In genomic region chr21:41536076-41536826, GRCh38 we compare ENCODE assay signal across 21 cellular contexts. TPM values are rescaled to one million over a fixed set of nuclear protein-coding genes. Genes with fewer than 3 reads are reported as not detected.
DNase-seq lines count a peak whose midpoint lies in the region; ATAC-seq and TF ChIP-seq lines count a peak whose summit lies in the region.
"Had no signal": no experiment of that assay in that cellular context is flagged by ENCODE, and none has a peak within 500 bp of the region (broad histone marks: within the 10 kb centered on the region; RNA-seq: fewer than 3 reads in every experiment).

No MANE protein-coding gene starts in this region.

- TF ChIP-seq EP300 in transverse colon (IDR thresholded peaks at IDR 0.05; ENCODE audit: low read depth), result no peak

- no peaks in the 10 kb centered on the region for H3K4me1 ChIP-seq in RWPE2 (ENCODE audit: insufficient read depth, poor library complexity, severe bottlenecking)
- peaks cover 0 to 12% (median 2%) of the 10 kb centered on the region in 4 donors for H3K4me1 ChIP-seq in transverse colon
- H3K4me1 ChIP-seq: gastroesophageal sphincter, tibial artery had no signal

- H3K27ac ChIP-seq in RWPE2 (ENCODE audit: poor library complexity, severe bottlenecking) (no peak overlapping the region), transverse colon (peak overlapping the region in 1 of 4 donors; percentile 12)
- H3K27ac ChIP-seq: brain microvascular endothelial cell, gastroesophageal sphincter, tibial artery had no signal

- peak; percentile 82 for DNase-seq in HT-29 (ENCODE audit: low spot score)
- DNase-seq in RWPE2 (ENCODE audit: low spot score), result no peak
- DNase-seq in left colon, result peak in 1 of 2 donors; percentile 43
- peak; percentile 59 for DNase-seq in transverse colon
- DNase-seq in activated CD8-positive, alpha-beta memory T cell treated with anti-CD3 and anti-CD28 coated beads for 24 hours, result no peak
- no peak for DNase-seq in activated CD4-positive, alpha-beta T cell treated with anti-CD3 and anti-CD28 coated beads, Interleukin-2, amount 50 U/mL, for 48 hours
- DNase-seq: activated naive CD8-positive, alpha-beta T cell treated with anti-CD3 and anti-CD28 coated beads, Interleukin-2, amount 50 U/mL, for 24 hours; brain microvascular endothelial cell; EL; NCI-H146; NCI-H2171 treated with DMSO at 0.1 percent for 48 hours; NCI-H82; occipital lobe; right cardiac atrium; stimulated activated naive CD4-positive, alpha-beta T cell; tibial artery had no signal

- 40 to 55% methylated on average over 2 to 19 of the region's 19 CpGs for WGBS in transverse colon (ENCODE audit: low coverage in 1 of 2), 2 donors

- no peak overlapping the region for H3K4me3 ChIP-seq in RWPE2 (ENCODE audit: severe bottlenecking)
- no peak overlapping the region for H3K4me3 ChIP-seq in transverse colon
- H3K4me3 ChIP-seq: gastroesophageal sphincter, tibial artery had no signal

- H3K36me3 ChIP-seq in RWPE2 (ENCODE audit: low read depth) (no peaks in the 10 kb centered on the region), transverse colon (no peaks in the 10 kb centered on the region)
- H3K36me3 ChIP-seq: brain microvascular endothelial cell, gastroesophageal sphincter, tibial artery had no signal

- intact Hi-C loops in left colon (cut with DNase I, micrococcal nuclease) (no loop called here), transverse colon (cut with DNase I; ENCODE audit: low total_unique reads) (no loop called here)

- ATAC-seq in RWPE2 (ENCODE audit: low read depth) (peak; percentile 40; the same call in 1 of the 3 replicates), left colon (peak; percentile 60), HG03139 (IDR thresholded peaks at IDR 0.05; ENCODE audit: unreplicated experiment) (no peak)
- ATAC-seq: activated naive CD8-positive, alpha-beta T cell treated with anti-CD3 and anti-CD28 coated beads, Interleukin-2, amount 50 U/mL, for 24 hours; gastroesophageal sphincter; left lobe of liver; right cardiac atrium had no signal

- H3K9me3 ChIP-seq in RWPE2 (ENCODE audit: severe bottlenecking) (no peaks in the 10 kb centered on the region), transverse colon (no peaks in the 10 kb centered on the region)
- H3K9me3 ChIP-seq: gastroesophageal sphincter, tibial artery had no signal

- no peak for TF ChIP-seq CTCF in RWPE2 (IDR thresholded peaks at IDR 0.05; ENCODE audit: poor library complexity, severe bottlenecking)
- no peak for TF ChIP-seq CTCF in transverse colon (IDR thresholded peaks at IDR 0.05)

- in situ Hi-C loops in transverse colon (cut with MboI; ENCODE audit: low pct_ligation_motif_present in 1 of 4, low pct_unique_long_range_greater_than_20kb in 1 of 4, low sequenced_read_pairs in 3 of 4), result no loop called here

- H3K27me3 ChIP-seq in RWPE2 (ENCODE audit: insufficient read depth, poor library complexity, severe bottlenecking), result no peaks in the 10 kb centered on the region
- no peaks in the 10 kb centered on the region for H3K27me3 ChIP-seq in transverse colon
- H3K27me3 ChIP-seq: brain microvascular endothelial cell had no signal

- no peak for TF ChIP-seq POLR2A in transverse colon (IDR thresholded peaks at IDR 0.05)

RNA-seq across cellular contexts. Expression of gene TMPRSS2, which starts 28.3 kb away (rescaled TPM):
- total RNA-seq in HT-29 (2014; rRNA removed; shearing (Covaris generic)), result 28.4 and 34.5 TPM in 2 replicates
- total RNA-seq in left colon (100 to 1,000 TPM; 471 to 667 TPM), transverse colon (100 to 1,000 TPM in 3 of 4 donors, 10 to 100 TPM in 1; 65.3 to 557 (median 485) TPM)
- total RNA-seq: activated T-helper 1 cell treated with anti-CD3 and anti-CD28 coated beads, Interleukin-12 subunit alpha, Interleukin-12 subunit beta, Interleukin-2, Interleukin-4 antibody, amounts not matched to agents 30 ng/mL and 10 ng/mL and 1 ng/mL, durations not matched to agents 14 hours and 24 hours and 36 hours; occipital lobe; right cardiac atrium; RPMI7951 had no signal

Comparison
In these comparisons a context has a peak if more than half of its experiments do, and no peak if none do; other contexts are left out.
1. DNase-seq: peak in HT-29 (single experiment) and transverse colon (single experiment); none in RWPE2 (single experiment), activated CD8-positive, alpha-beta memory T cell treated with anti-CD3 and anti-CD28 coated beads for 24 hours (single experiment) and activated CD4-positive, alpha-beta T cell treated with anti-CD3 and anti-CD28 coated beads, Interleukin-2, amount 50 U/mL, for 48 hours (0 of 2).